ENCODE assay signal across 9 cellular contexts in genomic region chr2:190804182-190804795, GRCh38.
DNase-seq lines count a peak whose midpoint lies in the region; ATAC-seq and TF ChIP-seq lines count a peak whose summit lies in the region.
"Had no signal": no experiment of that assay in that cellular context is flagged by ENCODE, and none has a peak within 500 bp of the region (broad histone marks: within the 10 kb centered on the region; RNA-seq: fewer than 3 reads in every experiment).

No MANE protein-coding gene starts in this region.

- H3K27me3 ChIP-seq in BJ (ENCODE audit: control insufficient read depth, insufficient read depth, low read length): no peaks in the 10 kb centered on the region
- no peaks in the 10 kb centered on the region for H3K27me3 ChIP-seq in breast epithelium

- CTCF ChIA-PET in BJ (lab: Yijun Ruan, JAX): interaction anchor here (0.6 to 3.1 kb wide), 7 partner anchors 9 to 486 kb away, joined by 3 to 16 read pairs (median 9); no protein-coding TSS in a partner anchor

- TF ChIP-seq CTCF in BJ (IDR thresholded peaks at IDR 0.05; ENCODE audit: insufficient read depth, low read depth, low read length): peak; percentile 61
- peak; percentile 41 for TF ChIP-seq CTCF in HFF-Myc (IDR thresholded peaks at IDR 0.05; ENCODE audit: low read depth, low read length, missing control alignments)
- peak; percentile 67 to 78 (median 75) for TF ChIP-seq CTCF in breast epithelium (IDR thresholded peaks at IDR 0.05)

- no peak overlapping the region for H3K27ac ChIP-seq in breast epithelium
- H3K27ac ChIP-seq: skin epidermis had no signal

- H3K4me3 ChIP-seq in BJ (ENCODE audit: low read depth, low read length) (no peak overlapping the region), HFF-Myc (replicated peaks; ENCODE audit: low read depth, low read length) (no peak overlapping the region), breast epithelium (no peak overlapping the region)
- H3K4me3 ChIP-seq: skin epidermis had no signal

- H3K4me1 ChIP-seq in breast epithelium: no peaks in the 10 kb centered on the region

- TF ChIP-seq POLR2A in breast epithelium (IDR thresholded peaks at IDR 0.05): no peak

- no peaks in the 10 kb centered on the region for H3K36me3 ChIP-seq in BJ (ENCODE audit: control insufficient read depth, insufficient read depth, low read length)
- no peaks in the 10 kb centered on the region for H3K36me3 ChIP-seq in breast epithelium

- DNase-seq in BJ (ENCODE audit: low read depth) (no peak), HFF-Myc (ENCODE audit: extremely low read depth, low read depth) (no peak), breast epithelium (ENCODE audit: low spot score in 2 of 2) (no peak), midbrain (lab: John Stamatoyannopoulos, UW) (peak; percentile 31), HPDE6-E6E7 (ENCODE audit: extremely low spot score) (no peak), NCI-H2029 (lab: John Stamatoyannopoulos, UW) (no peak), A172 (ENCODE audit: low spot score) (no peak)

- intact Hi-C loops in breast epithelium (cut with DNase I; ENCODE audit: low total_unique reads): no loop called here

- no peak for ATAC-seq in HG03469 (IDR thresholded peaks at IDR 0.05; ENCODE audit: unreplicated experiment)

- H3K9me3 ChIP-seq in breast epithelium: no peaks in the 10 kb centered on the region

- POLR2A ChIA-PET in BJ (lab: Charles Lee): no interaction called here
